ENCODE assay signal across 13 cellular contexts in the genomic region with DNA sequence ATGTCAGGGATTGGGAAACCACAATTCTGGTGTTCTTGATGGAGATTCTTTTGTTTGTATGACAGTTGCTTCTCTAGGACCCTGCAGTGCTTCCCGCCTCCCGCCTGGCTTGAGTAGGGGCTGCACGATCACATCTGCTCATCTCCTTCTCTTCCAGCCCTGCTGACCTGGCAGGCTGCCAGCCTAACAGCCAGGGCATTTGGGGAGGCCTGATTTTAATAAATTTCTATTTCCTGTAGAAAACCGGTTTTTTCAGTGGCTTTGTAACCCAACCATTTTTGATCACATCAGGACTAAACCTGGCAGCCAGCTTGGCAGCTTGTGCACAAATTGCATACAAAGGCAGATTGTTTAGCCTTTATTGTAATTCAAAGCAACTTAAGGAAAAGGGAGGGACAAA.
DNase-seq lines count a peak whose midpoint lies in the region; ATAC-seq and TF ChIP-seq lines count a peak whose summit lies in the region.
"Had no signal": no experiment of that assay in that cellular context is flagged by ENCODE, and none has a peak within 500 bp of the region (broad histone marks: within the 10 kb centered on the region; RNA-seq: fewer than 3 reads in every experiment).

No MANE protein-coding gene starts in this region.

- peaks cover 5% of the 10 kb centered on the region for H3F3A ChIP-seq in SK-N-SH (replicated peaks; ENCODE audit: insufficient read depth)

- ATAC-seq in GM21526 (IDR thresholded peaks at IDR 0.05; ENCODE audit: low FRiP score, unreplicated experiment) (no peak), GM19035 (IDR thresholded peaks at IDR 0.05; ENCODE audit: unreplicated experiment) (no peak), HG03039 (IDR thresholded peaks at IDR 0.05; ENCODE audit: unreplicated experiment) (no peak)
- ATAC-seq: activated CD8-positive, alpha-beta T cell treated with anti-CD3 and anti-CD28 coated beads for 36 hours had no signal

- H3K4me3 ChIP-seq in SK-N-SH (ENCODE audit: low read depth in 2 of 2, low read length in 1 of 2) = no peak overlapping the region

- H3K4me2 ChIP-seq in SK-N-SH = no peak overlapping the region

- WGBS in SK-N-SH (ENCODE audit: low lambda C conversion rate) = 10% methylated on average over 4 of the region's 4 CpGs

- no peaks in the 10 kb centered on the region for H3K27me3 ChIP-seq in SK-N-SH (ENCODE audit: insufficient read depth)

- TF ChIP-seq RAD21 in SK-N-SH (IDR thresholded peaks at IDR 0.05; ENCODE audit: low read length) = peak; percentile 35; the same call in 1 of the 2 replicates

- H3K79me2 ChIP-seq in SK-N-SH (ENCODE audit: insufficient read depth) = no peaks in the 10 kb centered on the region

- H3K9me3 ChIP-seq in SK-N-SH = no peaks in the 10 kb centered on the region
- H3K9me3 ChIP-seq: Caco-2 had no signal

- H3K4me1 ChIP-seq in SK-N-SH (ENCODE audit: control insufficient read depth in 1 of 2, insufficient read depth in 2 of 2, low read depth in 1 of 2, low read length in 1 of 2) = peaks cover 9 to 23% of the 10 kb centered on the region in 2 experiments; a peak in 3 of 4 replicates
- H3K4me1 ChIP-seq: Caco-2 had no signal

- no peak overlapping the region for H2AFZ ChIP-seq in SK-N-SH (ENCODE audit: low read depth)

- no peak for TF ChIP-seq CTCF in SK-N-SH (IDR thresholded peaks at IDR 0.05)
- TF ChIP-seq CTCF in nephron (IDR thresholded peaks at IDR 0.05; ENCODE audit: unreplicated experiment in 3 of 3) = no peak

- POLR2A ChIA-PET in SK-N-SH (lab: Yijun Ruan, JAX) = no interaction called here

- DNase-seq in DMS 273 treated with DMSO at 0.1 percent for 48 hours (lab: John Stamatoyannopoulos, UW) = peak; percentile 39
- DNase-seq in NCI-H2081 (lab: John Stamatoyannopoulos, UW) = peak; percentile 71 to 77
- DNase-seq in SK-N-SH = peak; percentile 89
- no peak for DNase-seq in NOMO-1 treated with dmso at 0.1 percent for 144 hours (lab: John Stamatoyannopoulos, UW; ENCODE audit: unreplicated experiment)
- DNase-seq: activated CD8-positive, alpha-beta T cell treated with anti-CD3 and anti-CD28 coated beads for 36 hours; Caco-2; effector memory CD4-positive, alpha-beta T cell; stimulated activated CD4-positive, alpha-beta T cell treated with anti-CD3 and anti-CD28 coated beads, Interleukin-2, amount 100 ng/mL, for 48 hours had no signal

- peaks cover 8% of the 10 kb centered on the region for H3K27me3 Mint-ChIP-seq in nephron (ENCODE audit: low read depth)

- no peaks in the 10 kb centered on the region for H3K9me2 ChIP-seq in SK-N-SH

- no peaks in the 10 kb centered on the region for H4K20me1 ChIP-seq in SK-N-SH (ENCODE audit: insufficient read depth)

- H3K9ac ChIP-seq in SK-N-SH = no peak overlapping the region

- peak in 1 of 2 experiments; percentile 85; a peak in 2 of 4 replicates for TF ChIP-seq EP300 in SK-N-SH (IDR thresholded peaks at IDR 0.05; ENCODE audit: borderline replicate concordance in 1 of 2, low read depth in 1 of 2, low read length in 1 of 2)

- no peaks in the 10 kb centered on the region for H3K36me3 ChIP-seq in SK-N-SH (replicated peaks in 1 of 2; ENCODE audit: control insufficient read depth in 1 of 2, insufficient read depth in 2 of 2, low read length in 1 of 2)

- H3K9me3 Mint-ChIP-seq in nephron = no peaks in the 10 kb centered on the region
- H3K9me3 Mint-ChIP-seq: activated CD8-positive, alpha-beta T cell treated with anti-CD3 and anti-CD28 coated beads for 36 hours; natural killer cell treated with Interleukin-12 subunit alpha and Interleukin-12 subunit beta and Interleukin-15 and Interleukin-18, amount 100 ng/mL, for 72 hours had no signal

- H3K27ac ChIP-seq in SK-N-SH (ENCODE audit: low read depth in 2 of 2, low read length in 1 of 2) = peak overlapping the region in 1 of 2 experiments; percentile 92; a peak in 2 of 4 replicates

- H3K36me3 Mint-ChIP-seq in nephron (ENCODE audit: low read depth) = no peaks in the 10 kb centered on the region
- H3K36me3 Mint-ChIP-seq: natural killer cell treated with Interleukin-12 subunit alpha and Interleukin-12 subunit beta and Interleukin-15 and Interleukin-18, amount 100 ng/mL, for 72 hours had no signal

- H3K4me3 Mint-ChIP-seq in nephron = no peak overlapping the region
- H3K4me3 Mint-ChIP-seq: activated CD8-positive, alpha-beta T cell treated with anti-CD3 and anti-CD28 coated beads for 36 hours; natural killer cell treated with Interleukin-12 subunit alpha and Interleukin-12 subunit beta and Interleukin-15 and Interleukin-18, amount 100 ng/mL, for 72 hours had no signal

- H3K4me1 Mint-ChIP-seq in nephron = peaks cover 36% of the 10 kb centered on the region

- CTCF ChIA-PET in SK-N-SH (lab: Yijun Ruan, JAX) = no interaction called here

- H3K27ac Mint-ChIP-seq in nephron = peak overlapping the region; percentile 25 to 43 (median 29)
- H3K27ac Mint-ChIP-seq: activated CD8-positive, alpha-beta T cell treated with anti-CD3 and anti-CD28 coated beads for 36 hours; natural killer cell treated with Interleukin-12 subunit alpha and Interleukin-12 subunit beta and Interleukin-15 and Interleukin-18, amount 100 ng/mL, for 72 hours had no signal

TF ChIP-seq in SK-N-SH, 30 proteins besides CTCF, POLR2A, EP300 and RAD21:
- peak; percentile 16; the same call in 1 of the 2 replicates for TF ChIP-seq POLR2AphosphoS5 (IDR thresholded peaks at IDR 0.05; ENCODE audit: low read depth, low read length)
- TF ChIP-seq TCF12 (IDR thresholded peaks at IDR 0.05) = peak; percentile 45
- no peak for TF ChIP-seq JUND (IDR thresholded peaks at IDR 0.05)
- no peak for TF ChIP-seq ELF1 (IDR thresholded peaks at IDR 0.05)
- TF ChIP-seq FOSL2 (IDR thresholded peaks at IDR 0.05; ENCODE audit: borderline replicate concordance, low read depth) = no peak
- TF ChIP-seq, protein P1, sequence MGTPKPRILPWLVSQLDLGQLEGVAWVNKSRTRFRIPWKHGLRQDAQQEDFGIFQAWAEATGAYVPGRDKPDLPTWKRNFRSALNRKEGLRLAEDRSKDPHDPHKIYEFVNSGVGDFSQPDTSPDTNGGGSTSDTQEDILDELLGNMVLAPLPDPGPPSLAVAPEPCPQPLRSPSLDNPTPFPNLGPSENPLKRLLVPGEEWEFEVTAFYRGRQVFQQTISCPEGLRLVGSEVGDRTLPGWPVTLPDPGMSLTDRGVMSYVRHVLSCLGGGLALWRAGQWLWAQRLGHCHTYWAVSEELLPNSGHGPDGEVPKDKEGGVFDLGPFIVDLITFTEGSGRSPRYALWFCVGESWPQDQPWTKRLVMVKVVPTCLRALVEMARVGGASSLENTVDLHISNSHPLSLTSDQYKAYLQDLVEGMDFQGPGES (IDR thresholded peaks at IDR 0.05; ENCODE audit: low read depth, low read length) = no peak
- peak; percentile 82 for TF ChIP-seq CHD2 (IDR thresholded peaks at IDR 0.05; ENCODE audit: low read length, partially characterized antibody)
- TF ChIP-seq MEF2A (IDR thresholded peaks at IDR 0.05; ENCODE audit: borderline replicate concordance, low read depth) = no peak
- TF ChIP-seq NFIC (IDR thresholded peaks at IDR 0.05; ENCODE audit: borderline replicate concordance) = peak; percentile 61
- peak; percentile 37; the same call in 1 of the 2 replicates for TF ChIP-seq RCOR1 (IDR thresholded peaks at IDR 0.05; ENCODE audit: low read length)
- TF ChIP-seq MXI1 (IDR thresholded peaks at IDR 0.05; ENCODE audit: low read depth, low read length) = peak; percentile 38; the same call in 1 of the 2 replicates
- peak; percentile 81 for TF ChIP-seq GATA2 (CRISPR knock-in tag; IDR thresholded peaks at IDR 0.05)
- peak; percentile 59; the same call in 1 of the 2 replicates for TF ChIP-seq FOXJ3 (CRISPR knock-in tag; IDR thresholded peaks at IDR 0.05)
